Comparison of ENCODE assay signal across 19 cellular contexts in the genomic region with DNA sequence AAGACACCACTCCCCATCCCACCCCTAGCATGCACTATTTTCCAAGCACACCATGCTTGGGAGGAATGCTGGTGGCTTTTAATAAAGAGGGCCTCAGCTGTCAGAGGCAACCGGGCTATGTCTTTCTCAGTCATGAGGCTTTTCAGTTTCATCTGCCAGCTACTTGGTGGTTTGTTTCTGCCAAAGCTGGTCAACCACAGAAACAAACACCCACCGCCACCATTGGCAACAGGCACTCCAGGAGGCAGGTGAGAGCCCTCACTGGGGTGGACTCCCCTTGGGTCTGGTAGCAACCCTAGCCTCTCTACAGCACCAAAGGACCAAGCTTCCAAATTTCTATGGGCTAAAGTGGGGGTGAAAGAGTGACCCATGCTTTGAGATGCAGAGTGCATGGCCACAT. TPM values are rescaled to one million over a fixed set of nuclear protein-coding genes. Genes with fewer than 3 reads are reported as not detected.
DNase-seq lines count a peak whose midpoint lies in the region; ATAC-seq, FAIRE-seq and TF ChIP-seq lines count a peak whose summit lies in the region.
"Had no signal": no experiment of that assay in that cellular context is flagged by ENCODE, and none has a peak within 500 bp of the region (broad histone marks: within the 10 kb centered on the region; RNA-seq: fewer than 3 reads in every experiment).

No MANE protein-coding gene starts in this region.

- no peak for FAIRE-seq in kidney (lab: Jason Lieb, UNC)
- FAIRE-seq: endothelial cell of umbilical vein had no signal

- peaks cover 17% of the 10 kb centered on the region for H3K27me3 ChIP-seq in left ventricle myocardium inferior (ENCODE audit: low read depth)
- H3K27me3 ChIP-seq in lower lobe of right lung (ENCODE audit: low read depth): peaks cover 9% of the 10 kb centered on the region

- no peaks in the 10 kb centered on the region for H3K36me3 Mint-ChIP-seq in T-helper 2 cell treated with Interferon-gamma antibody and Interleukin-4, amounts not matched to agents 5 μg/mL and 100 μg/mL, for 36 hours (ENCODE audit: low read depth)
- H3K36me3 Mint-ChIP-seq: T-cell had no signal

- peaks cover 11% of the 10 kb centered on the region for H3K4me1 Mint-ChIP-seq in T-helper 2 cell treated with Interferon-gamma antibody and Interleukin-4, amounts not matched to agents 5 μg/mL and 100 μg/mL, for 36 hours (ENCODE audit: low read depth)
- H3K4me1 Mint-ChIP-seq: T-cell had no signal

- DNase-seq in GM12865 (ENCODE audit: low read depth): peak; percentile 52
- DNase-seq in GM19238 (ENCODE audit: insufficient read length, low spot score): peak; percentile 37
- peak; percentile 13 for DNase-seq in T-helper 2 cell treated with Interferon-gamma antibody and Interleukin-4, amounts not matched to agents 5 μg/mL and 100 μg/mL, for 36 hours (ENCODE audit: low spot score)
- no peak for DNase-seq in hypothalamus (lab: John Stamatoyannopoulos, UW)
- no peak for DNase-seq in kidney
- DNase-seq in left ventricle myocardium inferior: no peak
- no peak for DNase-seq in lower lobe of right lung
- DNase-seq: activated CD4-positive, CD25-positive, alpha-beta regulatory T cell; activated T-cell treated with anti-CD3 and anti-CD28 coated beads, Interleukin-2, amount 50 U/mL, for 1 hour; cerebellar nuclear complex; islet precursor cell; midbrain; NCI-H82; T-cell had no signal

- H3K4me3 Mint-ChIP-seq in T-helper 2 cell treated with Interferon-gamma antibody and Interleukin-4, amounts not matched to agents 5 μg/mL and 100 μg/mL, for 36 hours: no peak overlapping the region
- H3K4me3 Mint-ChIP-seq: T-cell had no signal

- H3K4me1 ChIP-seq in kidney (ENCODE audit: control insufficient read depth in 1 of 2, insufficient read depth in 1 of 2, low read depth in 1 of 2, low read length in 2 of 2) (peaks cover 0 to 4% of the 10 kb centered on the region in 2 donors), left ventricle myocardium inferior (no peaks in the 10 kb centered on the region), lower lobe of right lung (no peaks in the 10 kb centered on the region)

- TF ChIP-seq CTCF in GM12865 (IDR thresholded peaks at IDR 0.05; ENCODE audit: insufficient read depth, low read depth, low read length, missing control alignments) (no peak), kidney (IDR thresholded peaks at IDR 0.05; ENCODE audit: borderline replicate concordance, extremely low read depth, insufficient read depth) (no peak), left ventricle myocardium inferior (IDR thresholded peaks at IDR 0.05; ENCODE audit: borderline replicate concordance) (no peak), lower lobe of right lung (IDR thresholded peaks at IDR 0.05) (no peak)

- no peaks in the 10 kb centered on the region for H3K9me3 Mint-ChIP-seq in T-helper 2 cell treated with Interferon-gamma antibody and Interleukin-4, amounts not matched to agents 5 μg/mL and 100 μg/mL, for 36 hours
- H3K9me3 Mint-ChIP-seq: T-cell had no signal

- H3K36me3 ChIP-seq in kidney (ENCODE audit: control insufficient read depth in 1 of 2, insufficient read depth in 2 of 2, low read length in 2 of 2) (no peaks in the 10 kb centered on the region), left ventricle myocardium inferior (no peaks in the 10 kb centered on the region), lower lobe of right lung (no peaks in the 10 kb centered on the region)

- ATAC-seq in HG02938 (IDR thresholded peaks at IDR 0.05; ENCODE audit: unreplicated experiment) (peak; percentile 43), lower lobe of right lung (no peak)
- ATAC-seq: T-cell had no signal

- H3K27ac Mint-ChIP-seq in T-helper 2 cell treated with Interferon-gamma antibody and Interleukin-4, amounts not matched to agents 5 μg/mL and 100 μg/mL, for 36 hours: no peak overlapping the region
- H3K27ac Mint-ChIP-seq: T-cell had no signal

- intact Hi-C loops in kidney (cut with DNase I) (no loop called here), left ventricle myocardium inferior (cut with micrococcal nuclease) (no loop called here), lower lobe of right lung (cut with DNase I) (loop anchor here (10.0 kb wide), 1 partner anchor 162 kb away; no protein-coding TSS in a partner anchor)

- H3K27ac ChIP-seq in kidney (ENCODE audit: low read depth in 2 of 2, low read length in 2 of 2) (no peak overlapping the region), left ventricle myocardium inferior (replicated peaks) (no peak overlapping the region), lower lobe of right lung (no peak overlapping the region)

- H3K9me3 ChIP-seq in kidney (ENCODE audit: control insufficient read depth in 1 of 2, low read length in 2 of 2): no peaks in the 10 kb centered on the region
- H3K9me3 ChIP-seq in left ventricle myocardium inferior (replicated peaks): no peaks in the 10 kb centered on the region
- H3K9me3 ChIP-seq in lower lobe of right lung: no peaks in the 10 kb centered on the region

- peaks cover 30% of the 10 kb centered on the region for H3K27me3 Mint-ChIP-seq in T-helper 2 cell treated with Interferon-gamma antibody and Interleukin-4, amounts not matched to agents 5 μg/mL and 100 μg/mL, for 36 hours (ENCODE audit: low read depth)

- H3K9ac ChIP-seq in kidney (ENCODE audit: low read length in 2 of 2): no peak overlapping the region

- H3K4me3 ChIP-seq in GM12865 (ENCODE audit: low read depth, low read length) (no peak overlapping the region), kidney (ENCODE audit: low read length in 2 of 2) (no peak overlapping the region), left ventricle myocardium inferior (no peak overlapping the region), lower lobe of right lung (no peak overlapping the region)

RNA-seq across cellular contexts. Expression of gene CD1D, which starts 54.3 kb away (rescaled TPM):
- 3.2 TPM for total RNA-seq in kidney
- 0.77 TPM for polyA plus RNA-seq in kidney (ENCODE audit: insufficient read depth, low read depth, low replicate concordance)
- total RNA-seq in left ventricle myocardium inferior: 1.4 TPM
- 4.6 TPM for total RNA-seq in lower lobe of right lung
- total RNA-seq: endothelial cell of umbilical vein, G401, HT-29, osteoblast had no signal
- polyA plus RNA-seq: endothelial cell of umbilical vein had no signal

Comparison
In these comparisons a context has a peak if more than half of its experiments do, and no peak if none do; other contexts are left out.
1. DNase-seq: peak in GM12865 (single experiment), GM19238 (single experiment) and T-helper 2 cell treated with Interferon-gamma antibody and Interleukin-4, amounts not matched to agents 5 μg/mL and 100 μg/mL, for 36 hours (single experiment); none in hypothalamus (0 of 51), kidney (single experiment), left ventricle myocardium inferior (single experiment) and lower lobe of right lung (single experiment).